ENCODE assay signal across 7 cellular contexts in genomic region chr2:189661148-189661956, GRCh38.
DNase-seq lines count a peak whose midpoint lies in the region; ATAC-seq and TF ChIP-seq lines count a peak whose summit lies in the region.

Gene ASNSD1 (plus strand): TSS chr2:189661459. CDS start chr2:189666133, 4,674 bp downstream.

- H3K4me3 ChIP-seq in astrocyte of the cerebellum (ENCODE audit: low read depth, low read length), result peak within 1 kb of the TSS; percentile 84
- peak within 1 kb of the TSS; percentile 93 for H3K4me3 ChIP-seq in rectal smooth muscle tissue (ENCODE audit: low read length)

- peaks cover 4% of the 10 kb centered on the region for H3K36me3 ChIP-seq in rectal smooth muscle tissue (ENCODE audit: control insufficient read depth, insufficient read depth, low read length)

- no peaks in the 10 kb centered on the region for H3K9me3 Mint-ChIP-seq in T-helper 2 cell treated with Interferon-gamma antibody and Interleukin-4, amounts not matched to agents 5 μg/mL and 100 μg/mL, for 36 hours

- peaks cover 46% of the 10 kb centered on the region for H3K4me1 Mint-ChIP-seq in T-helper 2 cell treated with Interferon-gamma antibody and Interleukin-4, amounts not matched to agents 5 μg/mL and 100 μg/mL, for 36 hours (ENCODE audit: low read depth)

- no peak within 1 kb of the TSS for H3K4me3 Mint-ChIP-seq in T-helper 2 cell treated with Interferon-gamma antibody and Interleukin-4, amounts not matched to agents 5 μg/mL and 100 μg/mL, for 36 hours

- H3K27ac Mint-ChIP-seq in T-helper 2 cell treated with Interferon-gamma antibody and Interleukin-4, amounts not matched to agents 5 μg/mL and 100 μg/mL, for 36 hours, result no peak within 1 kb of the TSS

- peak within 1 kb of the TSS; percentile 95 for H3K9ac ChIP-seq in rectal smooth muscle tissue (ENCODE audit: low read length)

- TF ChIP-seq CTCF in astrocyte of the cerebellum (IDR thresholded peaks at IDR 0.05; ENCODE audit: low read depth, low read length, missing control alignments), result peak; percentile 92

- peaks cover 8% of the 10 kb centered on the region for H3K4me1 ChIP-seq in rectal smooth muscle tissue (ENCODE audit: control insufficient read depth, insufficient read depth, low read length)

- peaks cover 19% of the 10 kb centered on the region for H3K36me3 Mint-ChIP-seq in T-helper 2 cell treated with Interferon-gamma antibody and Interleukin-4, amounts not matched to agents 5 μg/mL and 100 μg/mL, for 36 hours (ENCODE audit: low read depth)

- no peaks in the 10 kb centered on the region for H3K27me3 Mint-ChIP-seq in T-helper 2 cell treated with Interferon-gamma antibody and Interleukin-4, amounts not matched to agents 5 μg/mL and 100 μg/mL, for 36 hours (ENCODE audit: low read depth)

- ATAC-seq in GM18502 (IDR thresholded peaks at IDR 0.05; ENCODE audit: poor library complexity, unreplicated experiment) (peak; percentile 91), HG02970 (IDR thresholded peaks at IDR 0.05; ENCODE audit: low FRiP score, unreplicated experiment) (peak; percentile 95)

- in situ Hi-C loops in astrocyte of the cerebellum (cut with HindIII; ENCODE audit: low sequenced_read_pairs), result no loop called here

- H3K27me3 ChIP-seq in rectal smooth muscle tissue (ENCODE audit: control insufficient read depth, insufficient read depth, low read length), result no peaks in the 10 kb centered on the region

- H3K27ac ChIP-seq in rectal smooth muscle tissue (ENCODE audit: low read depth, low read length), result peak within 1 kb of the TSS; percentile 84

- DNase-seq in NCI-H187 treated with DMSO at 0.1 percent for 48 hours (lab: John Stamatoyannopoulos, UW) (peak; percentile 92), astrocyte of the cerebellum (ENCODE audit: low read depth) (peak; percentile 99), hepatic stellate cell (ENCODE audit: low spot score) (peak; percentile 99)
- peak; percentile 98 for DNase-seq in T-helper 2 cell treated with Interferon-gamma antibody and Interleukin-4, amounts not matched to agents 5 μg/mL and 100 μg/mL, for 36 hours (ENCODE audit: low spot score)

Comparison
In these comparisons a context has a peak if more than half of its experiments do, and no peak if none do; other contexts are left out.
1. Peak in every context shown above with its lines: DNase-seq, ATAC-seq, H3K4me3 ChIP-seq and H3K27ac ChIP-seq.